1 cellular context compared by ENCODE assay signal in the genomic region with DNA sequence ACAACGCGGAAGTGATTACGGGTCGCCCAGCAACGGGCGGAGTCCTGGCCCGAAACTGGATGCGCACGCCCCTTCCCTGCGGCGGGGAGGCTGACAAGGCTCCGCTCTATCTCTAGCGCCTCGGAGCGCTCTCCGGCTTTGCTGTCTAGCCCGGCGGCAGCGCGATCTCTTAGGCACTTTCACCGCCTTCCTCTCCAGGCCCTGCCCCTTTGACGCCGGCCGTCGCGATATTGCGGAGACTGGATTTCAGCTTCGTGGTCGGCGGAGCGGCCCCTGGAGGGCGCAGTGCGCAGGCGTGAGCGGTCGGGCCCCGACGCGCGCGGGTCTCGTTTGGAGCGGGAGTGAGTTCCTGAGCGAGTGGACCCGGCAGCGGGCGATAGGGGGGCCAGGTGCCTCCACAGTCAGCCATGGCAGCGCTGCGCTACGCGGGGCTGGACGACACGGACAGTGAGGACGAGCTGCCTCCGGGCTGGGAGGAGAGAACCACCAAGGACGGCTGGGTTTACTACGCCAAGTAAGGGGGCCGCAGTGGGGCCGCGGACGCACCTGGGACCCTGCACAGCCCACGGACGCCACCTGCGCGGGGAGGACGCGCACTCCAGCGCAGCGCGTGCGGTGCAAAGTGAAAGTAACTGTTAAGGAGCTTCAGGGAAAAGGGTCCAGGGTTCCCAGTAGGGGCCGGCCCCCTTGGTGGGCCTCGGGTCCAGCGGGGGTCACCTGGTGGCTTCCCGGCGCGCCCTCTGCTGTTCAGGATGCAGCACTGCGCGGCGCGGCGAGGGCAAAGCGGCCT.
TF ChIP-seq lines count a peak whose summit lies in the region.

TSS of gene WWOX (plus strand) at position 283 of the 790 bp plus-strand sequence.

TF ChIP-seq in K562, 482 proteins besides CTCF, POLR2A, EP300 and RAD21 (continued from another document and continues in another):
- TF ChIP-seq, protein P1, sequence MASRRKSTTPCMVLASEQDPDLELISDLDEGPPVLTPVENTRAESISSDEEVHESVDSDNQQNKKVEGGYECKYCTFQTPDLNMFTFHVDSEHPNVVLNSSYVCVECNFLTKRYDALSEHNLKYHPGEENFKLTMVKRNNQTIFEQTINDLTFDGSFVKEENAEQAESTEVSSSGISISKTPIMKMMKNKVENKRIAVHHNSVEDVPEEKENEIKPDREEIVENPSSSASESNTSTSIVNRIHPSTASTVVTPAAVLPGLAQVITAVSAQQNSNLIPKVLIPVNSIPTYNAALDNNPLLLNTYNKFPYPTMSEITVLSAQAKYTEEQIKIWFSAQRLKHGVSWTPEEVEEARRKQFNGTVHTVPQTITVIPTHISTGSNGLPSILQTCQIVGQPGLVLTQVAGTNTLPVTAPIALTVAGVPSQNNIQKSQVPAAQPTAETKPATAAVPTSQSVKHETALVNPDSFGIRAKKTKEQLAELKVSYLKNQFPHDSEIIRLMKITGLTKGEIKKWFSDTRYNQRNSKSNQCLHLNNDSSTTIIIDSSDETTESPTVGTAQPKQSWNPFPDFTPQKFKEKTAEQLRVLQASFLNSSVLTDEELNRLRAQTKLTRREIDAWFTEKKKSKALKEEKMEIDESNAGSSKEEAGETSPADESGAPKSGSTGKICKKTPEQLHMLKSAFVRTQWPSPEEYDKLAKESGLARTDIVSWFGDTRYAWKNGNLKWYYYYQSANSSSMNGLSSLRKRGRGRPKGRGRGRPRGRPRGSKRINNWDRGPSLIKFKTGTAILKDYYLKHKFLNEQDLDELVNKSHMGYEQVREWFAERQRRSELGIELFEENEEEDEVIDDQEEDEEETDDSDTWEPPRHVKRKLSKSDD (conservative IDR thresholded peaks at IDR 0.05; ENCODE audit: low read length) = peak; percentile 76; the same call in 1 of the 2 replicates
- no peak for TF ChIP-seq RBM17 (IDR thresholded peaks at IDR 0.05; ENCODE audit: borderline replicate concordance, low read depth, low read length)
- TF ChIP-seq ZNF436 (CRISPR knock-in tag; IDR thresholded peaks at IDR 0.05) = no peak
- TF ChIP-seq ETS1 (conservative IDR thresholded peaks at IDR 0.05; ENCODE audit: control insufficient read depth, low read depth, low read length) = 0 out of 2 replicates have a peak, but pooled peaks have one; percentile 42
- no peak for TF ChIP-seq CGGBP1 (CRISPR knock-in tag; IDR thresholded peaks at IDR 0.05)
- no peak for TF ChIP-seq ESRRB (CRISPR knock-in tag; IDR thresholded peaks at IDR 0.05; ENCODE audit: borderline replicate concordance)
- TF ChIP-seq, protein P2, sequence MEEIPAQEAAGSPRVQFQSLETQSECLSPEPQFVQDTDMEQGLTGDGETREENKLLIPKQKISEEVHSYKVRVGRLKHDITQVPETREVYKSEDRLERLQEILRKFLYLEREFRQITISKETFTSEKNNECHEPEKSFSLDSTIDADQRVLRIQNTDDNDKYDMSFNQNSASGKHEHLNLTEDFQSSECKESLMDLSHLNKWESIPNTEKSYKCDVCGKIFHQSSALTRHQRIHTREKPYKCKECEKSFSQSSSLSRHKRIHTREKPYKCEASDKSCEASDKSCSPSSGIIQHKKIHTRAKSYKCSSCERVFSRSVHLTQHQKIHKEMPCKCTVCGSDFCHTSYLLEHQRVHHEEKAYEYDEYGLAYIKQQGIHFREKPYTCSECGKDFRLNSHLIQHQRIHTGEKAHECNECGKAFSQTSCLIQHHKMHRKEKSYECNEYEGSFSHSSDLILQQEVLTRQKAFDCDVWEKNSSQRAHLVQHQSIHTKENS (CRISPR knock-in tag; IDR thresholded peaks at IDR 0.05) = no peak
- peak; percentile 24; the same call in 1 of the 2 replicates for TF ChIP-seq HMBOX1 (IDR thresholded peaks at IDR 0.05)
- no peak for TF ChIP-seq NCOR1 (IDR thresholded peaks at IDR 0.05)
- TF ChIP-seq SIN3A (IDR thresholded peaks at IDR 0.05; ENCODE audit: borderline replicate concordance in 2 of 2, control insufficient read depth in 1 of 2, low read depth in 2 of 2, low read length in 2 of 2) = peak in 1 of 2 experiments; percentile 55; a peak in 2 of 4 replicates
- TF ChIP-seq HDAC3 (IDR thresholded peaks at IDR 0.05; ENCODE audit: borderline replicate concordance, partially characterized antibody) = peak; percentile 99
- no peak for TF ChIP-seq STAT5B (CRISPR knock-in tag; IDR thresholded peaks at IDR 0.05)
- TF ChIP-seq FOXK1 (CRISPR knock-in tag; IDR thresholded peaks at IDR 0.05; ENCODE audit: borderline replicate concordance) = no peak; the same call in 1 of the 2 replicates
- TF ChIP-seq GATAD2B (IDR thresholded peaks at IDR 0.05; ENCODE audit: borderline replicate concordance) = peak; percentile 59; the same call in 1 of the 2 replicates
- no peak for TF ChIP-seq NCOA2 (IDR thresholded peaks at IDR 0.05; ENCODE audit: partially characterized antibody in 2 of 2)
- TF ChIP-seq, protein P3, sequence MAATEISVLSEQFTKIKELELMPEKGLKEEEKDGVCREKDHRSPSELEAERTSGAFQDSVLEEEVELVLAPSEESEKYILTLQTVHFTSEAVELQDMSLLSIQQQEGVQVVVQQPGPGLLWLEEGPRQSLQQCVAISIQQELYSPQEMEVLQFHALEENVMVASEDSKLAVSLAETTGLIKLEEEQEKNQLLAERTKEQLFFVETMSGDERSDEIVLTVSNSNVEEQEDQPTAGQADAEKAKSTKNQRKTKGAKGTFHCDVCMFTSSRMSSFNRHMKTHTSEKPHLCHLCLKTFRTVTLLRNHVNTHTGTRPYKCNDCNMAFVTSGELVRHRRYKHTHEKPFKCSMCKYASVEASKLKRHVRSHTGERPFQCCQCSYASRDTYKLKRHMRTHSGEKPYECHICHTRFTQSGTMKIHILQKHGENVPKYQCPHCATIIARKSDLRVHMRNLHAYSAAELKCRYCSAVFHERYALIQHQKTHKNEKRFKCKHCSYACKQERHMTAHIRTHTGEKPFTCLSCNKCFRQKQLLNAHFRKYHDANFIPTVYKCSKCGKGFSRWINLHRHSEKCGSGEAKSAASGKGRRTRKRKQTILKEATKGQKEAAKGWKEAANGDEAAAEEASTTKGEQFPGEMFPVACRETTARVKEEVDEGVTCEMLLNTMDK (IDR thresholded peaks at IDR 0.05; ENCODE audit: borderline replicate concordance, insufficient read depth, low read depth, low read length, poor library complexity, severe bottlenecking) = no peak
- TF ChIP-seq SPI1 (IDR thresholded peaks at IDR 0.05; ENCODE audit: borderline replicate concordance, low read depth, low read length) = 0 out of 2 replicates have a peak, but pooled peaks have one; percentile 27
- TF ChIP-seq RBM34 (IDR thresholded peaks at IDR 0.05; ENCODE audit: borderline replicate concordance, insufficient read depth, low read length) = no peak
- TF ChIP-seq, protein P4, sequence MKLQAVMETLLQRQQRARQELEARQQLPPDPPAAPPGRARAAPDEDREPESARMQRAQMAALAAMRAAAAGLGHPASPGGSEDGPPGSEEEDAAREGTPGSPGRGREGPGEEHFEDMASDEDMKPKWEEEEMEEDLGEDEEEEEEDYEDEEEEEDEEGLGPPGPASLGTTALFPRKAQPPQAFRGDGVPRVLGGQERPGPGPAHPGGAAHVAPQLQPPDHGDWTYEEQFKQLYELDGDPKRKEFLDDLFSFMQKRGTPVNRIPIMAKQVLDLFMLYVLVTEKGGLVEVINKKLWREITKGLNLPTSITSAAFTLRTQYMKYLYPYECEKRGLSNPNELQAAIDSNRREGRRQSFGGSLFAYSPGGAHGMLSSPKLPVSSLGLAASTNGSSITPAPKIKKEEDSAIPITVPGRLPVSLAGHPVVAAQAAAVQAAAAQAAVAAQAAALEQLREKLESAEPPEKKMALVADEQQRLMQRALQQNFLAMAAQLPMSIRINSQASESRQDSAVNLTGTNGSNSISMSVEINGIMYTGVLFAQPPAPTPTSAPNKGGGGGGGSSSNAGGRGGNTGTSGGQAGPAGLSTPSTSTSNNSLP (IDR thresholded peaks at IDR 0.05; ENCODE audit: borderline replicate concordance, low read depth, low read length) = no peak
- TF ChIP-seq SUPT5H (IDR thresholded peaks at IDR 0.05) = peak; percentile 77
- TF ChIP-seq, protein P5, sequence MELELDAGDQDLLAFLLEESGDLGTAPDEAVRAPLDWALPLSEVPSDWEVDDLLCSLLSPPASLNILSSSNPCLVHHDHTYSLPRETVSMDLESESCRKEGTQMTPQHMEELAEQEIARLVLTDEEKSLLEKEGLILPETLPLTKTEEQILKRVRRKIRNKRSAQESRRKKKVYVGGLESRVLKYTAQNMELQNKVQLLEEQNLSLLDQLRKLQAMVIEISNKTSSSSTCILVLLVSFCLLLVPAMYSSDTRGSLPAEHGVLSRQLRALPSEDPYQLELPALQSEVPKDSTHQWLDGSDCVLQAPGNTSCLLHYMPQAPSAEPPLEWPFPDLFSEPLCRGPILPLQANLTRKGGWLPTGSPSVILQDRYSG (tag; conservative IDR thresholded peaks at IDR 0.05; ENCODE audit: low read depth) = no peak
- 0 out of 2 replicates have a peak, but pooled peaks have one; percentile 8 for TF ChIP-seq ZNF232 (CRISPR knock-in tag; IDR thresholded peaks at IDR 0.05)
- peak; percentile 90 for TF ChIP-seq HMGN3 (IDR thresholded peaks at IDR 0.05; ENCODE audit: borderline replicate concordance, extremely low read depth, insufficient read length, low read depth, low read length)
- TF ChIP-seq PRPF4 (IDR thresholded peaks at IDR 0.05; ENCODE audit: insufficient read depth, low read depth, low read length, poor library complexity, severe bottlenecking) = no peak
- TF ChIP-seq E2F5 (CRISPR knock-in tag; IDR thresholded peaks at IDR 0.05) = no peak; the same call in 1 of the 2 replicates
- TF ChIP-seq BRF2 (IDR thresholded peaks at IDR 0.05; ENCODE audit: borderline replicate concordance, insufficient read depth, insufficient read length) = no peak
- no peak for TF ChIP-seq ZNF282 (CRISPR knock-in tag; IDR thresholded peaks at IDR 0.05)
- TF ChIP-seq E2F3 (CRISPR knock-in tag; IDR thresholded peaks at IDR 0.05) = peak; percentile 74; the same call in 1 of the 2 replicates
- TF ChIP-seq NR1H2 (CRISPR knock-in tag; IDR thresholded peaks at IDR 0.05) = no peak
- TF ChIP-seq, protein P6, sequence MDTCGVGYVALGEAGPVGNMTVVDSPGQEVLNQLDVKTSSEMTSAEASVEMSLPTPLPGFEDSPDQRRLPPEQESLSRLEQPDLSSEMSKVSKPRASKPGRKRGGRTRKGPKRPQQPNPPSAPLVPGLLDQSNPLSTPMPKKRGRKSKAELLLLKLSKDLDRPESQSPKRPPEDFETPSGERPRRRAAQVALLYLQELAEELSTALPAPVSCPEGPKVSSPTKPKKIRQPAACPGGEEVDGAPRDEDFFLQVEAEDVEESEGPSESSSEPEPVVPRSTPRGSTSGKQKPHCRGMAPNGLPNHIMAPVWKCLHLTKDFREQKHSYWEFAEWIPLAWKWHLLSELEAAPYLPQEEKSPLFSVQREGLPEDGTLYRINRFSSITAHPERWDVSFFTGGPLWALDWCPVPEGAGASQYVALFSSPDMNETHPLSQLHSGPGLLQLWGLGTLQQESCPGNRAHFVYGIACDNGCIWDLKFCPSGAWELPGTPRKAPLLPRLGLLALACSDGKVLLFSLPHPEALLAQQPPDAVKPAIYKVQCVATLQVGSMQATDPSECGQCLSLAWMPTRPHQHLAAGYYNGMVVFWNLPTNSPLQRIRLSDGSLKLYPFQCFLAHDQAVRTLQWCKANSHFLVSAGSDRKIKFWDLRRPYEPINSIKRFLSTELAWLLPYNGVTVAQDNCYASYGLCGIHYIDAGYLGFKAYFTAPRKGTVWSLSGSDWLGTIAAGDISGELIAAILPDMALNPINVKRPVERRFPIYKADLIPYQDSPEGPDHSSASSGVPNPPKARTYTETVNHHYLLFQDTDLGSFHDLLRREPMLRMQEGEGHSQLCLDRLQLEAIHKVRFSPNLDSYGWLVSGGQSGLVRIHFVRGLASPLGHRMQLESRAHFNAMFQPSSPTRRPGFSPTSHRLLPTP (IDR thresholded peaks at IDR 0.05; ENCODE audit: borderline replicate concordance, extremely low read depth, insufficient read length) = no peak
- no peak; the same call in 1 of the 2 replicates for TF ChIP-seq GATAD2A (IDR thresholded peaks at IDR 0.05)
- TF ChIP-seq MEF2D (tag; conservative IDR thresholded peaks at IDR 0.05; ENCODE audit: low read depth) = no peak
- no peak for TF ChIP-seq CBX1 (IDR thresholded peaks at IDR 0.05; ENCODE audit: low read depth)
- TF ChIP-seq ZNF586 (CRISPR knock-in tag; conservative IDR thresholded peaks at IDR 0.05) = no peak
- TF ChIP-seq MED1 (CRISPR knock-in tag; IDR thresholded peaks at IDR 0.05; ENCODE audit: borderline replicate concordance) = no peak
- TF ChIP-seq MTA3 (IDR thresholded peaks at IDR 0.05; ENCODE audit: borderline replicate concordance) = peak; percentile 83; the same call in 1 of the 2 replicates
- TF ChIP-seq SMC3 (conservative IDR thresholded peaks at IDR 0.05; ENCODE audit: insufficient read depth, low read depth, low read length) = peak; percentile 23; the same call in 1 of the 2 replicates
